ENCODE assay signal across 12 cellular contexts in genomic region chr16:27387724-27388123, GRCh38. TPM values are rescaled to one million over a fixed set of nuclear protein-coding genes. Genes with fewer than 3 reads are reported as not detected.
A peak's percentile ranks its signal among the peaks of the same experiment; 100 is the strongest.
DNase-seq lines count a peak whose midpoint lies in the region; ATAC-seq and TF ChIP-seq lines count a peak whose summit lies in the region.
"Had no signal": no experiment of that assay in that cellular context is flagged by ENCODE, and none has a peak within 500 bp of the region (broad histone marks: within the 10 kb centered on the region; RNA-seq: fewer than 3 reads in every experiment).

No MANE protein-coding gene starts in this region.

- H3K4me1 ChIP-seq in Peyer's patch, result no peaks in the 10 kb centered on the region

- DNase-seq in ecto neural progenitor cell (ENCODE audit: low spot score) (no peak), hypothalamus (lab: John Stamatoyannopoulos, UW) (no peak), Peyer's patch (no peak), NCI-H2196 treated with DMSO at 0.1 percent for 48 hours (lab: John Stamatoyannopoulos, UW; ENCODE audit: unreplicated experiment) (no peak)
- DNase-seq: central memory CD4-positive, alpha-beta T cell; KBM-7; naive B cell; T1000 had no signal

- no peak for TF ChIP-seq POLR2A in Peyer's patch (IDR thresholded peaks at IDR 0.05)

- H3K36me3 Mint-ChIP-seq in activated T-helper 17 cell treated with anti-CD3 and anti-CD28 coated beads, Interleukin-2, amount 50 U/mL, for 72 hours (ENCODE audit: low read depth), result no peaks in the 10 kb centered on the region

- no peak overlapping the region for H3K4me3 Mint-ChIP-seq in activated T-helper 17 cell treated with anti-CD3 and anti-CD28 coated beads, Interleukin-2, amount 50 U/mL, for 72 hours
- H3K4me3 Mint-ChIP-seq: naive B cell had no signal

- no peak overlapping the region for H3K27ac ChIP-seq in Peyer's patch

- H3K36me3 ChIP-seq in Peyer's patch, result no peaks in the 10 kb centered on the region

- H3K27me3 Mint-ChIP-seq in activated T-helper 17 cell treated with anti-CD3 and anti-CD28 coated beads, Interleukin-2, amount 50 U/mL, for 72 hours, result no peaks in the 10 kb centered on the region
- H3K27me3 Mint-ChIP-seq: naive B cell had no signal

- H3K4me1 Mint-ChIP-seq in activated T-helper 17 cell treated with anti-CD3 and anti-CD28 coated beads, Interleukin-2, amount 50 U/mL, for 72 hours, result peaks cover 16% of the 10 kb centered on the region

- H3K27me3 ChIP-seq in Peyer's patch, result no peaks in the 10 kb centered on the region

- peak; percentile 93 for ATAC-seq in GM18868 (IDR thresholded peaks at IDR 0.05; ENCODE audit: unreplicated experiment)
- peak; percentile 70 for ATAC-seq in GM21390 (IDR thresholded peaks at IDR 0.05; ENCODE audit: unreplicated experiment)
- peak; percentile 64 for ATAC-seq in HG03064 (IDR thresholded peaks at IDR 0.05; ENCODE audit: low read depth, unreplicated experiment)
- ATAC-seq in activated T-helper 17 cell treated with anti-CD3 and anti-CD28 coated beads, Interleukin-2, amount 50 U/mL, for 72 hours (replicated peaks), result peak; percentile 96

- H3K9me3 Mint-ChIP-seq in activated T-helper 17 cell treated with anti-CD3 and anti-CD28 coated beads, Interleukin-2, amount 50 U/mL, for 72 hours, result peaks cover 16% of the 10 kb centered on the region

- H3K9me3 ChIP-seq in Peyer's patch, result no peaks in the 10 kb centered on the region

- H3K4me3 ChIP-seq in Peyer's patch, result no peak overlapping the region

- TF ChIP-seq CTCF in Peyer's patch (IDR thresholded peaks at IDR 0.05), result no peak

- no peak overlapping the region for H3K27ac Mint-ChIP-seq in activated T-helper 17 cell treated with anti-CD3 and anti-CD28 coated beads, Interleukin-2, amount 50 U/mL, for 72 hours

RNA-seq across cellular contexts. Expression of gene IL21R, which starts 14.2 kb away (rescaled TPM):
- total RNA-seq in activated T-helper 17 cell treated with anti-CD3 and anti-CD28 coated beads, Interleukin-2, amount 50 U/mL, for 72 hours, result 10 to 100 TPM; 41.8 to 53.6 TPM
- total RNA-seq in Peyer's patch, result 1 to 10 TPM in 2 of 4 donors, under 1 TPM in 1, not detected in 1; 0.18 to 4.1 (median 1.3) TPM

Comparison
In these comparisons a context has a peak if more than half of its experiments do, and no peak if none do; other contexts are left out.
1. RNA of gene IL21R, which starts 14.2 kb away (total RNA-seq): 41.8 to 53.6 TPM in activated T-helper 17 cell treated with anti-CD3 and anti-CD28 coated beads, Interleukin-2, amount 50 U/mL, for 72 hours; 0.18 to 4.1 TPM in Peyer's patch; every median in the first group is over 4 times any median in the second.
2. Peak in every context shown above with its lines, with median percentiles within 50 percentile points of each other: ATAC-seq.